1 cellular context compared by ENCODE assay signal in genomic region chr17:79031996-79032875, GRCh38.
TF ChIP-seq lines count a peak whose summit lies in the region.

No MANE protein-coding gene starts in this region.

TF ChIP-seq in H1, 55 proteins besides CTCF, POLR2A, EP300 and RAD21:
- TF ChIP-seq CBX5 (IDR thresholded peaks at IDR 0.05; ENCODE audit: low read depth, low read length) (no peak), ZNF274 (IDR thresholded peaks at IDR 0.05; ENCODE audit: borderline replicate concordance, extremely low read depth, low read length) (no peak), KDM1A (IDR thresholded peaks at IDR 0.05; ENCODE audit: borderline replicate concordance, low read length) (no peak), ATF2 (IDR thresholded peaks at IDR 0.05; ENCODE audit: low read length) (no peak), EGR1 (IDR thresholded peaks at IDR 0.05; ENCODE audit: borderline replicate concordance, low read depth, low read length) (no peak), MAX (IDR thresholded peaks at IDR 0.05) (no peak), TAF7 (optimal IDR thresholded peaks at IDR 0.05; ENCODE audit: borderline replicate concordance, low read depth, low read length) (no peak), SIN3A (conservative IDR thresholded peaks at IDR 0.05 in 1 of 2, IDR thresholded peaks at IDR 0.05 in 1 of 2; ENCODE audit: low read depth in 1 of 2, low read length in 2 of 2) (no peak), CBX8 (IDR thresholded peaks at IDR 0.05; ENCODE audit: borderline replicate concordance, low read depth, low read length) (no peak)
- TF ChIP-seq, protein P1, sequence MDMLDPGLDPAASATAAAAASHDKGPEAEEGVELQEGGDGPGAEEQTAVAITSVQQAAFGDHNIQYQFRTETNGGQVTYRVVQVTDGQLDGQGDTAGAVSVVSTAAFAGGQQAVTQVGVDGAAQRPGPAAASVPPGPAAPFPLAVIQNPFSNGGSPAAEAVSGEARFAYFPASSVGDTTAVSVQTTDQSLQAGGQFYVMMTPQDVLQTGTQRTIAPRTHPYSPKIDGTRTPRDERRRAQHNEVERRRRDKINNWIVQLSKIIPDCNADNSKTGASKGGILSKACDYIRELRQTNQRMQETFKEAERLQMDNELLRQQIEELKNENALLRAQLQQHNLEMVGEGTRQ (IDR thresholded peaks at IDR 0.05; ENCODE audit: low read length) = no peak
